ENCODE assay signal across 11 cellular contexts in the genomic region with DNA sequence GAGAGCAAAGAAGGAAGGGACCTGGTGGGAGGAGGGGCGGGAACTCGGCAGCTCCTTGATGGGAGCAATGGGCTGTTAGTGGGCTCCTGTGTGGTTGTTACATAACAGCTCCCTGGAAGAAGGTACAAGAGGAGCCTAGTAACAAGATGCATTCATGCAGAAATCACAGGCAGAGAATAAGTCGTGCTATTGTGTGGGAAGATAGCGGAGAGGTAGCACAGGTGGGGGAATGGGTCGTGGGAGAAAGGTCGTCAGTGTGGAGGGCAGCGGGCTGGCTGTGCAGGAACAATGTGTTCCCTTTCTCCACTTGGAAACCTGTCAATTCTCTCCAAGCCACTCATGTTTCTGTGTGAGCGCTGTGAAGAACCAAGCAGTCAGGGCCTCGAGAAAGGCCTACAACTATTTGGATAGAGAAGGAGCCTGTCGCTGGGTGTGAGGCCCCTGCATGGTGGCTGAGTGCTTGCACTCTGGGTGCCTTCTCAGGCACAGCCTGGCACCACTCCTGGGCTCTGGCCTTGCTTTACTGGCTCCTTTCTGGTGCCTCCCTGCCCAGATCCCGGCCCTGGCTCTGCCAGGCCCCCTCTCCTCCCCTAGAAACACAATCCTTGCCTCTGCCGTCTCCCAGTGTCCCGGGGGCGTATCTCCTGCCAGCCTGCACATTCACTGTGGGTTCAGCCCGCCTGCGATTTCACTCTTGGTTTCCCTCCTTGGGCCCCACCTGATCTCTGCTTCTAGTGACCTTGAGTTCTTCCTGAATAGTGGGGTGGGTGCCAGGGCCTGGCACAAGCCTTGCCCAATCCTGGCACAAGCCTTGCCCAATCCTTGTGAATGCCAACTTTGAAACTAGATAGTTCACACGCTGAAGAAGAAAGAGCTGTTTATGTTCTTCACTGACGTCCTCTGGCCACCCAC. TPM values are rescaled to one million over a fixed set of nuclear protein-coding genes. Genes with fewer than 3 reads are reported as not detected.
DNase-seq lines count a peak whose midpoint lies in the region; ATAC-seq and TF ChIP-seq lines count a peak whose summit lies in the region.
"Had no signal": no experiment of that assay in that cellular context is flagged by ENCODE, and none has a peak within 500 bp of the region (broad histone marks: within the 10 kb centered on the region; RNA-seq: fewer than 3 reads in every experiment).

No MANE protein-coding gene starts in this region.

- H3K9ac ChIP-seq in skeletal muscle tissue (ENCODE audit: low read depth in 1 of 3, low read length in 3 of 3): peak overlapping the region; percentile 66 to 91 (median 81)

- intact Hi-C loops in lower lobe of right lung (cut with DNase I): no loop called here

- H3K27ac ChIP-seq in lower lobe of right lung (peak overlapping the region; percentile 86), skeletal muscle tissue (ENCODE audit: low read depth, low read length) (peak overlapping the region; percentile 97)

- no peaks in the 10 kb centered on the region for H3K36me3 Mint-ChIP-seq in chondrocyte (ENCODE audit: low read depth)

- H3K4me3 ChIP-seq in lower lobe of right lung: no peak overlapping the region
- H3K4me3 ChIP-seq in skeletal muscle tissue (ENCODE audit: low read length in 3 of 3): peak overlapping the region in 2 of 3 donors; percentile 37 to 58
- no peak overlapping the region for H3K4me3 ChIP-seq in BE2C (ENCODE audit: low read depth, low read length)

- TF ChIP-seq CTCF in chondrocyte (IDR thresholded peaks at IDR 0.05) (no peak), lower lobe of right lung (IDR thresholded peaks at IDR 0.05) (no peak), BE2C (IDR thresholded peaks at IDR 0.05; ENCODE audit: low read depth, low read length) (no peak), GM13977 (IDR thresholded peaks at IDR 0.05; ENCODE audit: extremely low read depth, insufficient read depth, missing control alignments) (no peak)

- no peak overlapping the region for H3K4me3 Mint-ChIP-seq in chondrocyte (ENCODE audit: unreplicated experiment)
- H3K4me3 Mint-ChIP-seq: activated T-cell treated with anti-CD3 and anti-CD28 coated beads, Interleukin-2, amount 50 U/mL, for 24 hours; T-helper 2 cell treated with Interferon-gamma antibody and Interleukin-4, amounts not matched to agents 5 μg/mL and 100 μg/mL, for 36 hours had no signal

- DNase-seq in NCI-H1092 treated with DMSO at 0.1 percent for 48 hours (lab: John Stamatoyannopoulos, UW): peak; percentile 65
- no peak for DNase-seq in chondrocyte (ENCODE audit: low spot score)
- peak; percentile 75 for DNase-seq in lower lobe of right lung
- DNase-seq in BE2C: no peak
- no peak for DNase-seq in effector CD4-positive, alpha-beta T cell
- no peak for DNase-seq in SHP77 (lab: John Stamatoyannopoulos, UW)
- DNase-seq in GM13977 (ENCODE audit: low spot score): no peak
- DNase-seq: activated T-cell treated with anti-CD3 and anti-CD28 coated beads, Interleukin-2, amount 50 U/mL, for 24 hours; HCEC 1CT had no signal

- peaks cover 4% of the 10 kb centered on the region for H3K27me3 Mint-ChIP-seq in chondrocyte (ENCODE audit: low read depth)

- peaks cover 6% of the 10 kb centered on the region for H3K4me1 Mint-ChIP-seq in chondrocyte (ENCODE audit: low read depth)

- H3K4me1 ChIP-seq in lower lobe of right lung (peaks cover 21% of the 10 kb centered on the region), skeletal muscle tissue (ENCODE audit: control insufficient read depth in 3 of 3, insufficient read depth in 3 of 3, low read length in 3 of 3) (peaks cover 21 to 32% (median 26%) of the 10 kb centered on the region in 3 donors), BE2C (peaks cover 17% of the 10 kb centered on the region)

- H3K9me3 ChIP-seq in lower lobe of right lung: no peaks in the 10 kb centered on the region
- no peaks in the 10 kb centered on the region for H3K9me3 ChIP-seq in skeletal muscle tissue (ENCODE audit: control insufficient read depth in 3 of 3, low read length in 3 of 3)
- H3K9me3 ChIP-seq in BE2C: no peaks in the 10 kb centered on the region

- no peaks in the 10 kb centered on the region for H3K36me3 ChIP-seq in lower lobe of right lung
- no peaks in the 10 kb centered on the region for H3K36me3 ChIP-seq in skeletal muscle tissue (ENCODE audit: control insufficient read depth in 3 of 3, insufficient read depth in 3 of 3, low read length in 3 of 3)
- H3K36me3 ChIP-seq in BE2C: no peaks in the 10 kb centered on the region

- H3K27ac Mint-ChIP-seq in chondrocyte (ENCODE audit: unreplicated experiment): peak overlapping the region; percentile 42
- H3K27ac Mint-ChIP-seq: activated T-cell treated with anti-CD3 and anti-CD28 coated beads, Interleukin-2, amount 50 U/mL, for 24 hours; T-helper 2 cell treated with Interferon-gamma antibody and Interleukin-4, amounts not matched to agents 5 μg/mL and 100 μg/mL, for 36 hours had no signal

- H3K27me3 ChIP-seq in lower lobe of right lung (ENCODE audit: low read depth) (no peaks in the 10 kb centered on the region), skeletal muscle tissue (ENCODE audit: control insufficient read depth in 3 of 3, insufficient read depth in 3 of 3, low read length in 3 of 3) (no peaks in the 10 kb centered on the region), BE2C (no peaks in the 10 kb centered on the region)

- in situ Hi-C loops in GM13977 (cut with MboI; ENCODE audit: low pct_unique_long_range_greater_than_20kb, low sequenced_read_pairs, unreplicated experiment): no loop called here

- H3K9me3 Mint-ChIP-seq in chondrocyte (ENCODE audit: low read depth): no peaks in the 10 kb centered on the region
- H3K9me3 Mint-ChIP-seq: activated T-cell treated with anti-CD3 and anti-CD28 coated beads, Interleukin-2, amount 50 U/mL, for 24 hours; T-helper 2 cell treated with Interferon-gamma antibody and Interleukin-4, amounts not matched to agents 5 μg/mL and 100 μg/mL, for 36 hours had no signal

- peak; percentile 77 to 83 for ATAC-seq in lower lobe of right lung

RNA-seq across cellular contexts. Expression of gene FGD2, which starts 7.4 kb away (rescaled TPM):
- not detected in 3 replicates for total RNA-seq in chondrocyte
- total RNA-seq in lower lobe of right lung: 103 TPM
- total RNA-seq in skeletal muscle tissue: 7.3 TPM
- not detected for polyA plus RNA-seq in BE2C (2012; ENCODE audit: insufficient read depth, insufficient read length, low read depth)

RNA-seq across cellular contexts. Expression of gene MTCH1, which starts 12.1 kb away (rescaled TPM):
- 188 to 208 TPM (median 190 TPM) in 3 replicates for total RNA-seq in chondrocyte
- total RNA-seq in lower lobe of right lung: 194 TPM
- total RNA-seq in skeletal muscle tissue: 116 TPM
- polyA plus RNA-seq in BE2C (2012; ENCODE audit: insufficient read depth, insufficient read length, low read depth): 205 TPM

RNA-seq across cellular contexts. Expression of gene PI16, which starts 43.5 kb away (rescaled TPM):
- 0.15 TPM in 1 of 3 replicates, not detected in the others for total RNA-seq in chondrocyte
- 11.9 TPM for total RNA-seq in lower lobe of right lung
- 19.8 TPM for total RNA-seq in skeletal muscle tissue
- polyA plus RNA-seq in BE2C (2012; ENCODE audit: insufficient read depth, insufficient read length, low read depth): not detected

Comparison
In these comparisons a context has a peak if more than half of its experiments do, and no peak if none do; other contexts are left out.
1. DNase-seq: peak in NCI-H1092 treated with DMSO at 0.1 percent for 48 hours (single experiment) and lower lobe of right lung (single experiment); none in chondrocyte (single experiment), BE2C (single experiment), effector CD4-positive, alpha-beta T cell (single experiment), SHP77 (0 of 2) and GM13977 (single experiment).
2. H3K4me3 ChIP-seq: peak in skeletal muscle tissue (2 of 3); none in lower lobe of right lung (single experiment) and BE2C (single experiment).
3. RNA of gene FGD2, which starts 7.4 kb away (total RNA-seq): 103 TPM in lower lobe of right lung (single experiment); 7.3 TPM in skeletal muscle tissue (single experiment) and not detected in chondrocyte; every median in the first group is over 10 times any median in the second.
4. RNA of gene PI16, which starts 43.5 kb away (total RNA-seq): 19.8 TPM in skeletal muscle tissue (single experiment) and 11.9 TPM in lower lobe of right lung (single experiment); 0.15 TPM in chondrocyte; every median in the first group is over 10 times any median in the second.